8 cellular contexts compared by ENCODE assay signal in genomic region chr11:77474509-77475070, GRCh38. TPM values are rescaled to one million over a fixed set of nuclear protein-coding genes. Genes with fewer than 3 reads are reported as not detected.
A peak's percentile ranks its signal among the peaks of the same experiment; 100 is the strongest.
DNase-seq lines count a peak whose midpoint lies in the region; ATAC-seq, FAIRE-seq and TF ChIP-seq lines count a peak whose summit lies in the region.

No MANE protein-coding gene starts in this region.

- FAIRE-seq in K562 (lab: Jason Lieb, UNC): peak; percentile 19

- H3K27me3 ChIP-seq in K562 (ENCODE audit: control insufficient read depth in 2 of 2, insufficient read depth in 2 of 2, low read length in 2 of 2) (peaks cover 4 to 7% of the 10 kb centered on the region in 2 experiments; a peak in 4 of 5 replicates), lower lobe of right lung (ENCODE audit: low read depth) (no peaks in the 10 kb centered on the region), tibial artery (peaks cover 0 to 5% of the 10 kb centered on the region in 2 donors)

- H3K27ac Mint-ChIP-seq in activated naive CD4-positive, alpha-beta T cell treated with anti-CD3 and anti-CD28 coated beads for 36 hours: peak overlapping the region; percentile 74

- H3K27ac ChIP-seq in K562 (ENCODE audit: extremely low read depth, low read depth, low read length) (peak overlapping the region; percentile 34; the same call in 1 of the 3 replicates), lower lobe of right lung (peak overlapping the region; percentile 79), tibial artery (no peak overlapping the region)

- H3K27me3 Mint-ChIP-seq in activated naive CD4-positive, alpha-beta T cell treated with anti-CD3 and anti-CD28 coated beads for 36 hours (ENCODE audit: low read depth): peaks cover 9% of the 10 kb centered on the region

- no peak for TF ChIP-seq POLR2A in K562 (conservative IDR thresholded peaks at IDR 0.05)

- in situ Hi-C loops in K562 (cut with MboI): no loop called here

- no peaks in the 10 kb centered on the region for H3K79me2 ChIP-seq in K562 (ENCODE audit: control insufficient read depth, insufficient read depth, low read length)

- intact Hi-C loops in activated naive CD4-positive, alpha-beta T cell treated with anti-CD3 and anti-CD28 coated beads for 36 hours (cut with micrococcal nuclease): loop anchor here (1.0 to 5.0 kb wide), 4 partner anchors 23 to 520 kb away; partner anchors contain the start of genes CLNS1A, INTS4 and MYO7A
- intact Hi-C loops in K562 (cut with micrococcal nuclease): loop anchor here (5.0 kb wide), 1 partner anchor 73 kb away; no protein-coding TSS in a partner anchor
- intact Hi-C loops in lower lobe of right lung (cut with DNase I): no loop called here
- intact Hi-C loops in tibial artery (cut with DNase I; ENCODE audit: low total_unique reads): no loop called here

- H3K36me3 Mint-ChIP-seq in activated naive CD4-positive, alpha-beta T cell treated with anti-CD3 and anti-CD28 coated beads for 36 hours (ENCODE audit: low read depth): peaks cover 3% of the 10 kb centered on the region

- H3K4me1 ChIP-seq in K562 (replicated peaks in 1 of 2; ENCODE audit: control insufficient read depth in 2 of 2, insufficient read depth in 2 of 2, low read length in 2 of 2) (peaks cover 0 to 14% of the 10 kb centered on the region in 2 experiments; a peak in 1 of 5 replicates), lower lobe of right lung (peaks cover 3% of the 10 kb centered on the region), tibial artery (peaks cover 0 to 20% (median 10%) of the 10 kb centered on the region in 4 donors)

- TF ChIP-seq RAD21 in K562 (CRISPR knock-in tag; conservative IDR thresholded peaks at IDR 0.05 in 1 of 2, IDR thresholded peaks at IDR 0.05 in 1 of 2): no peak

- TF ChIP-seq EP300 in K562 (IDR thresholded peaks at IDR 0.05; ENCODE audit: low read length): no peak

- peak overlapping the region; percentile 79 for H3K4me3 Mint-ChIP-seq in activated naive CD4-positive, alpha-beta T cell treated with anti-CD3 and anti-CD28 coated beads for 36 hours

- TF ChIP-seq CTCF in K562 (IDR thresholded peaks at IDR 0.05 in 2 of 3, conservative IDR thresholded peaks at IDR 0.05 in 1 of 3; ENCODE audit: insufficient read depth in 2 of 3, low read depth in 1 of 3, low read length in 3 of 3): no peak
- no peak for TF ChIP-seq CTCF in lower lobe of right lung (IDR thresholded peaks at IDR 0.05)
- TF ChIP-seq CTCF in tibial artery (IDR thresholded peaks at IDR 0.05): no peak

- H4K20me1 ChIP-seq in K562 (replicated peaks; ENCODE audit: control insufficient read depth, insufficient read depth, low read length): no peaks in the 10 kb centered on the region

- POLR2A ChIA-PET in K562 (lab: Yijun Ruan, JAX): interaction anchor here (0.7 to 2.1 kb wide), 4 partner anchors 13 to 336 kb away, joined by 3 to 5 read pairs (median 4); no protein-coding TSS in a partner anchor

- peak overlapping the region; percentile 14 to 90; a peak in 2 of 4 replicates for H3K9ac ChIP-seq in K562 (ENCODE audit: insufficient read depth in 1 of 2, low read depth in 2 of 2, low read length in 2 of 2)

- peaks cover 13% of the 10 kb centered on the region for H3K4me1 Mint-ChIP-seq in activated naive CD4-positive, alpha-beta T cell treated with anti-CD3 and anti-CD28 coated beads for 36 hours (ENCODE audit: low read depth)

- DNase-seq in activated naive CD4-positive, alpha-beta T cell treated with anti-CD3 and anti-CD28 coated beads for 36 hours: no peak
- DNase-seq in activated naive CD4-positive, alpha-beta T cell treated with anti-CD3 and anti-CD28 coated beads, Interleukin-2, amount 50 U/mL, for 16 hours: no peak
- DNase-seq in K562 (ENCODE audit: extremely low read depth in 1 of 4, low spot score in 3 of 4) (no peak), lower lobe of right lung (no peak), tibial artery (no peak), HK-2 (ENCODE audit: unreplicated experiment) (no peak), MV-4-11 (lab: John Stamatoyannopoulos, UW) (no peak)

- H3K9me1 ChIP-seq in K562 (ENCODE audit: control insufficient read depth, insufficient read depth, low read length): no peaks in the 10 kb centered on the region

- 49% methylated on average over 17 of the region's 17 CpGs for WGBS in K562 (ENCODE audit: insufficient coverage, low coverage, missing lambda C conversion rate)

- H3K4me3 ChIP-seq in K562 (peak overlapping the region; percentile 49), lower lobe of right lung (peak overlapping the region; percentile 62), tibial artery (peak overlapping the region; percentile 59 to 63)

- BruUV-seq in K562 (replicated peaks; lab: Mats Ljungman, UMichigan): TSS peak; percentile 87

- ATAC-seq in K562 (no peak), lower lobe of right lung (no peak), HG03095 (IDR thresholded peaks at IDR 0.05; ENCODE audit: unreplicated experiment) (no peak)

- peak overlapping the region; percentile 85 for H3K4me2 ChIP-seq in K562 (ENCODE audit: insufficient read depth, low read length)

- CTCF ChIA-PET in activated naive CD4-positive, alpha-beta T cell treated with anti-CD3 and anti-CD28 coated beads for 36 hours (lab: Charles Lee): interaction anchor here (0.6 to 1.5 kb wide), 2 partner anchors 74 to 909 kb away, joined by 3 to 5 read pairs; no protein-coding TSS in a partner anchor
- CTCF ChIA-PET in K562 (lab: Yijun Ruan, JAX; ENCODE audit: low intra/inter-chr PET ratio): no interaction called here

- no peaks in the 10 kb centered on the region for H3K9me3 Mint-ChIP-seq in activated naive CD4-positive, alpha-beta T cell treated with anti-CD3 and anti-CD28 coated beads for 36 hours

- H3K9me3 ChIP-seq in K562 (replicated peaks; ENCODE audit: control insufficient read depth, insufficient read depth, low read depth, low read length) (no peaks in the 10 kb centered on the region), lower lobe of right lung (no peaks in the 10 kb centered on the region), tibial artery (no peaks in the 10 kb centered on the region)

- peak overlapping the region; percentile 100 for H2AFZ ChIP-seq in K562 (ENCODE audit: low read depth, low read length)

- H3K36me3 ChIP-seq in K562 (ENCODE audit: control insufficient read depth, insufficient read depth, low read length) (no peaks in the 10 kb centered on the region), lower lobe of right lung (no peaks in the 10 kb centered on the region), tibial artery (no peaks in the 10 kb centered on the region)

TF ChIP-seq in K562, 482 proteins besides CTCF, POLR2A, EP300 and RAD21 (continues in another document):
- no peak for TF ChIP-seq IRF9 (tag; IDR thresholded peaks at IDR 0.05)
- no peak for TF ChIP-seq C11orf30 (IDR thresholded peaks at IDR 0.05; ENCODE audit: low read depth)
- TF ChIP-seq ARHGAP35 (IDR thresholded peaks at IDR 0.05; ENCODE audit: partially characterized antibody): no peak
- no peak for TF ChIP-seq CLOCK (CRISPR knock-in tag; IDR thresholded peaks at IDR 0.05; ENCODE audit: borderline replicate concordance)
- TF ChIP-seq TARDBP (IDR thresholded peaks at IDR 0.05): 0 out of 2 replicates have a peak, but pooled peaks have one; percentile 4

RNA-seq across cellular contexts. Expression of gene PAK1, which starts 0.7 kb away (rescaled TPM):
- 10 to 100 TPM; 45.8 to 49.5 TPM for total RNA-seq in activated naive CD4-positive, alpha-beta T cell treated with anti-CD3 and anti-CD28 coated beads for 36 hours
- total RNA-seq in K562 (2011; cell fraction: chromatin; rRNA removed; ENCODE audit: low replicate concordance): 2.6 and 7.2 TPM in 2 replicates
- total RNA-seq in K562 (2011; cell fraction: nucleolus; rRNA removed): 1.6 and 2.2 TPM in 2 replicates
- total RNA-seq in K562 (2011; cell fraction: nucleoplasm; rRNA removed): 2.2 and 5.6 TPM in 2 replicates
- total RNA-seq in K562 (2014; rRNA removed) (2.0 and 2.9 TPM in 2 replicates), K562 (2014; rRNA removed; fragmentation: Illumina TruSeq; extraction: Trizol) (1.1 and 1.9 TPM in 2 replicates), K562 (2015; rRNA removed; fragmentation: Illumina TruSeq; extraction: Trizol) (2.1 and 2.4 TPM in 2 replicates), K562 (2021) (1.9 TPM in 2 replicates), lower lobe of right lung (40.6 TPM)
- polyA plus RNA-seq in K562 (2011; rRNA removed) (10.3 and 11.7 TPM in 2 replicates), K562 (2014; fragmentation: Illumina TruSeq; extraction: Trizol) (1.7 TPM in 2 replicates), K562 (2014; fragmentation: Nextera tagmentation; extraction: Ambion mirVana) (under 1 TPM; 0.52 to 0.80 TPM), K562 (2014; rRNA removed) (1.9 and 2.2 TPM in 2 replicates)
- 5.2 and 9.3 TPM in 2 replicates for polyA plus RNA-seq in K562 (2011; cell fraction: cytosol; rRNA removed)
- 11.0 and 13.4 TPM in 2 replicates for polyA plus RNA-seq in K562 (2011; cell fraction: nucleus; rRNA removed)
- polyA plus RNA-seq in K562 (2012): 2.2 and 2.4 TPM in 2 replicates
- polyA minus RNA-seq in K562 (2011; rRNA and poly(A)+ RNA removed): 18.2 and 19.3 TPM in 2 replicates
- polyA minus RNA-seq in K562 (2011; cell fraction: cytosol; rRNA and poly(A)+ RNA removed): 7.9 and 9.7 TPM in 2 replicates
- polyA minus RNA-seq in K562 (2011; cell fraction: nucleus; rRNA and poly(A)+ RNA removed): 3.6 and 13.0 TPM in 2 replicates

Comparison
In these comparisons a context has a peak if more than half of its experiments do, and no peak if none do; other contexts are left out.
1. H3K27ac ChIP-seq: peak in K562 (single experiment) and lower lobe of right lung (single experiment); none in tibial artery (0 of 2).
2. intact Hi-C loops: an anchor here in activated naive CD4-positive, alpha-beta T cell treated with anti-CD3 and anti-CD28 coated beads for 36 hours (1.0 to 5.0 kb wide) and K562 (5.0 kb wide); none called in lower lobe of right lung and tibial artery.
3. Peak in every context shown above with its lines, with median percentiles within 50 percentile points of each other: H3K4me3 ChIP-seq.